ENCODE assay signal across 1 cellular context in the genomic region with DNA sequence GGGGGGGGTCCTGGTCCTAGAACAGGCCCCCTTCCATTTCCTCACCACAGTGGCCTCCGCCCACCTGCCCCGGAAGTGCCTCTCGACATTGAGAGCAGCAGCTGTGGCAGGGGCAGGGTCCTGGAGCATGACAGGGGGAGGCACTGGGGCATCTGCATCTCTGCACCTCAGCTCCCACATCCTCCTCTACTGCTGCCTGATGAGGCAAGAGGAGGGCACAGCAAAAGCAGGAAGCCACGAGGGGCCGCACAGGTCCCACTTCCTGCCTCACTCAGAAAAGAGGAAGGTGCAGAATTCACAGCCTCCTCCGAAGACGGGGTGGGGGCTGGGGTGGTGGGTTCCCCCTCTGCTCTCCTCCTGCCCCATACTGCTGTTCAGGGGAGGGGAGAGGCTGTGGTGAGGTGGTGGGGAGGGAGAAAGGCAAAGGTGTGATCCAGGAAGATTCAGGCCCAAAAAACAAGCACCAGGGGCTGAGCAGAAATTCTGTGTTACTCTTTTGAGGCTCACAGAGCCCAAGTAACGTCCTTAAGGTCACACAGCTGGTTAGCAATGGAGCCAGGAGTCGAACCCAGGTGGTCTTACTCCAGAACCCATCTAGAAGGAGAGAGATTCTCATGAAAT.
TF ChIP-seq lines count a peak whose summit lies in the region.

No MANE protein-coding gene starts in this region.

TF ChIP-seq in GM12878, 131 proteins besides CTCF, POLR2A, EP300 and RAD21 (continues in another document):
- TF ChIP-seq, protein P1, sequence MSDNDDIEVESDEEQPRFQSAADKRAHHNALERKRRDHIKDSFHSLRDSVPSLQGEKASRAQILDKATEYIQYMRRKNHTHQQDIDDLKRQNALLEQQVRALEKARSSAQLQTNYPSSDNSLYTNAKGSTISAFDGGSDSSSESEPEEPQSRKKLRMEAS (IDR thresholded peaks at IDR 0.05; ENCODE audit: low read depth, low read length): peak; percentile 81; the same call in 1 of the 2 replicates
- TF ChIP-seq EGR1 (IDR thresholded peaks at IDR 0.05; ENCODE audit: borderline replicate concordance in 1 of 2, low read depth in 2 of 2, low read length in 2 of 2): peak in 1 of 2 experiments; percentile 75; a peak in 2 of 3 replicates
- TF ChIP-seq MYB (IDR thresholded peaks at IDR 0.05; ENCODE audit: borderline replicate concordance, low read depth, low read length): no peak
- peak; percentile 73; the same call in 1 of the 2 replicates for TF ChIP-seq MEF2A (IDR thresholded peaks at IDR 0.05; ENCODE audit: insufficient read depth, low read depth, low read length)
- TF ChIP-seq, protein P2, sequence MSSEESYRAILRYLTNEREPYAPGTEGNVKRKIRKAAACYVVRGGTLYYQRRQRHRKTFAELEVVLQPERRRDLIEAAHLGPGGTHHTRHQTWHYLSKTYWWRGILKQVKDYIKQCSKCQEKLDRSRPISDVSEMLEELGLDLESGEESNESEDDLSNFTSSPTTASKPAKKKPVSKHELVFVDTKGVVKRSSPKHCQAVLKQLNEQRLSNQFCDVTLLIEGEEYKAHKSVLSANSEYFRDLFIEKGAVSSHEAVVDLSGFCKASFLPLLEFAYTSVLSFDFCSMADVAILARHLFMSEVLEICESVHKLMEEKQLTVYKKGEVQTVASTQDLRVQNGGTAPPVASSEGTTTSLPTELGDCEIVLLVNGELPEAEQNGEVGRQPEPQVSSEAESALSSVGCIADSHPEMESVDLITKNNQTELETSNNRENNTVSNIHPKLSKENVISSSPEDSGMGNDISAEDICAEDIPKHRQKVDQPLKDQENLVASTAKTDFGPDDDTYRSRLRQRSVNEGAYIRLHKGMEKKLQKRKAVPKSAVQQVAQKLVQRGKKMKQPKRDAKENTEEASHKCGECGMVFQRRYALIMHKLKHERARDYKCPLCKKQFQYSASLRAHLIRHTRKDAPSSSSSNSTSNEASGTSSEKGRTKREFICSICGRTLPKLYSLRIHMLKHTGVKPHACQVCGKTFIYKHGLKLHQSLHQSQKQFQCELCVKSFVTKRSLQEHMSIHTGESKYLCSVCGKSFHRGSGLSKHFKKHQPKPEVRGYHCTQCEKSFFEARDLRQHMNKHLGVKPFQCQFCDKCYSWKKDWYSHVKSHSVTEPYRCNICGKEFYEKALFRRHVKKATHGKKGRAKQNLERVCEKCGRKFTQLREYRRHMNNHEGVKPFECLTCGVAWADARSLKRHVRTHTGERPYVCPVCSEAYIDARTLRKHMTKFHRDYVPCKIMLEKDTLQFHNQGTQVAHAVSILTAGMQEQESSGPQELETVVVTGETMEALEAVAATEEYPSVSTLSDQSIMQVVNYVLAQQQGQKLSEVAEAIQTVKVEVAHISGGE (CRISPR knock-in tag; IDR thresholded peaks at IDR 0.05): 0 out of 2 replicates have a peak, but pooled peaks have one; percentile 38
- TF ChIP-seq BHLHE40 (IDR thresholded peaks at IDR 0.05; ENCODE audit: borderline replicate concordance in 1 of 2, low read depth in 2 of 2, low read length in 1 of 2): peak; percentile 71 to 75; a peak in 3 of 4 replicates
- TF ChIP-seq POU2F2 (IDR thresholded peaks at IDR 0.05; ENCODE audit: borderline replicate concordance, low read depth, low read length): peak; percentile 75; the same call in 2 of the 3 replicates
- peak; percentile 85 for TF ChIP-seq CHD2 (IDR thresholded peaks at IDR 0.05; ENCODE audit: borderline replicate concordance, low read depth, low read length)
- TF ChIP-seq DPF2 (IDR thresholded peaks at IDR 0.05): peak; percentile 90
- TF ChIP-seq, protein P3, sequence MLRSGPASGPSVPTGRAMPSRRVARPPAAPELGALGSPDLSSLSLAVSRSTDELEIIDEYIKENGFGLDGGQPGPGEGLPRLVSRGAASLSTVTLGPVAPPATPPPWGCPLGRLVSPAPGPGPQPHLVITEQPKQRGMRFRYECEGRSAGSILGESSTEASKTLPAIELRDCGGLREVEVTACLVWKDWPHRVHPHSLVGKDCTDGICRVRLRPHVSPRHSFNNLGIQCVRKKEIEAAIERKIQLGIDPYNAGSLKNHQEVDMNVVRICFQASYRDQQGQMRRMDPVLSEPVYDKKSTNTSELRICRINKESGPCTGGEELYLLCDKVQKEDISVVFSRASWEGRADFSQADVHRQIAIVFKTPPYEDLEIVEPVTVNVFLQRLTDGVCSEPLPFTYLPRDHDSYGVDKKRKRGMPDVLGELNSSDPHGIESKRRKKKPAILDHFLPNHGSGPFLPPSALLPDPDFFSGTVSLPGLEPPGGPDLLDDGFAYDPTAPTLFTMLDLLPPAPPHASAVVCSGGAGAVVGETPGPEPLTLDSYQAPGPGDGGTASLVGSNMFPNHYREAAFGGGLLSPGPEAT (IDR thresholded peaks at IDR 0.05; ENCODE audit: low read depth): peak; percentile 73
- no peak; the same call in 1 of the 2 replicates for TF ChIP-seq POLR2AphosphoS2 (IDR thresholded peaks at IDR 0.05; ENCODE audit: low read depth, low read length)
- TF ChIP-seq CBFB (IDR thresholded peaks at IDR 0.05; ENCODE audit: low read depth): peak; percentile 79
- peak; percentile 36 for TF ChIP-seq RELA (IDR thresholded peaks at IDR 0.05; ENCODE audit: borderline replicate concordance, partially characterized antibody)
- TF ChIP-seq MXI1 (IDR thresholded peaks at IDR 0.05; ENCODE audit: low read depth, low read length): peak; percentile 82
- TF ChIP-seq, protein P4, sequence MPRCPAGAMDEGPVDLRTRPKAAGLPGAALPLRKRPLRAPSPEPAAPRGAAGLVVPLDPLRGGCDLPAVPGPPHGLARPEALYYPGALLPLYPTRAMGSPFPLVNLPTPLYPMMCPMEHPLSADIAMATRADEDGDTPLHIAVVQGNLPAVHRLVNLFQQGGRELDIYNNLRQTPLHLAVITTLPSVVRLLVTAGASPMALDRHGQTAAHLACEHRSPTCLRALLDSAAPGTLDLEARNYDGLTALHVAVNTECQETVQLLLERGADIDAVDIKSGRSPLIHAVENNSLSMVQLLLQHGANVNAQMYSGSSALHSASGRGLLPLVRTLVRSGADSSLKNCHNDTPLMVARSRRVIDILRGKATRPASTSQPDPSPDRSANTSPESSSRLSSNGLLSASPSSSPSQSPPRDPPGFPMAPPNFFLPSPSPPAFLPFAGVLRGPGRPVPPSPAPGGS (IDR thresholded peaks at IDR 0.05; ENCODE audit: borderline replicate concordance, insufficient read depth, low read depth, low read length, poor library complexity, severe bottlenecking): peak; percentile 85
- 0 out of 2 replicates have a peak, but pooled peaks have one; percentile 40 for TF ChIP-seq ZNF24 (IDR thresholded peaks at IDR 0.05)
- peak; percentile 55 for TF ChIP-seq ATF7 (IDR thresholded peaks at IDR 0.05; ENCODE audit: low read depth)
- peak in 1 of 2 experiments; percentile 56; a peak in 1 of 4 replicates for TF ChIP-seq SRF (IDR thresholded peaks at IDR 0.05; ENCODE audit: low read depth in 2 of 2, low read length in 2 of 2)
- peak; percentile 83 for TF ChIP-seq GATAD2B (conservative IDR thresholded peaks at IDR 0.05; ENCODE audit: low read depth)
- no peak for TF ChIP-seq BRCA1 (IDR thresholded peaks at IDR 0.05; ENCODE audit: low read depth, low read length)
- TF ChIP-seq MTA2 (IDR thresholded peaks at IDR 0.05; ENCODE audit: low read depth): peak; percentile 79
- TF ChIP-seq, protein P5, sequence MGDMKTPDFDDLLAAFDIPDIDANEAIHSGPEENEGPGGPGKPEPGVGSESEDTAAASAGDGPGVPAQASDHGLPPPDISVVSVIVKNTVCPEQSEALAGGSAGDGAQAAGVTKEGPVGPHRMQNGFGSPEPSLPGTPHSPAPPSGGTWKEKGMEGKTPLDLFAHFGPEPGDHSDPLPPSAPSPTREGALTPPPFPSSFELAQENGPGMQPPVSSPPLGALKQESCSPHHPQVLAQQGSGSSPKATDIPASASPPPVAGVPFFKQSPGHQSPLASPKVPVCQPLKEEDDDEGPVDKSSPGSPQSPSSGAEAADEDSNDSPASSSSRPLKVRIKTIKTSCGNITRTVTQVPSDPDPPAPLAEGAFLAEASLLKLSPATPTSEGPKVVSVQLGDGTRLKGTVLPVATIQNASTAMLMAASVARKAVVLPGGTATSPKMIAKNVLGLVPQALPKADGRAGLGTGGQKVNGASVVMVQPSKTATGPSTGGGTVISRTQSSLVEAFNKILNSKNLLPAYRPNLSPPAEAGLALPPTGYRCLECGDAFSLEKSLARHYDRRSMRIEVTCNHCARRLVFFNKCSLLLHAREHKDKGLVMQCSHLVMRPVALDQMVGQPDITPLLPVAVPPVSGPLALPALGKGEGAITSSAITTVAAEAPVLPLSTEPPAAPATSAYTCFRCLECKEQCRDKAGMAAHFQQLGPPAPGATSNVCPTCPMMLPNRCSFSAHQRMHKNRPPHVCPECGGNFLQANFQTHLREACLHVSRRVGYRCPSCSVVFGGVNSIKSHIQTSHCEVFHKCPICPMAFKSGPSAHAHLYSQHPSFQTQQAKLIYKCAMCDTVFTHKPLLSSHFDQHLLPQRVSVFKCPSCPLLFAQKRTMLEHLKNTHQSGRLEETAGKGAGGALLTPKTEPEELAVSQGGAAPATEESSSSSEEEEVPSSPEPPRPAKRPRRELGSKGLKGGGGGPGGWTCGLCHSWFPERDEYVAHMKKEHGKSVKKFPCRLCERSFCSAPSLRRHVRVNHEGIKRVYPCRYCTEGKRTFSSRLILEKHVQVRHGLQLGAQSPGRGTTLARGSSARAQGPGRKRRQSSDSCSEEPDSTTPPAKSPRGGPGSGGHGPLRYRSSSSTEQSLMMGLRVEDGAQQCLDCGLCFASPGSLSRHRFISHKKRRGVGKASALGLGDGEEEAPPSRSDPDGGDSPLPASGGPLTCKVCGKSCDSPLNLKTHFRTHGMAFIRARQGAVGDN (IDR thresholded peaks at IDR 0.05): peak; percentile 99
- TF ChIP-seq, protein P6, sequence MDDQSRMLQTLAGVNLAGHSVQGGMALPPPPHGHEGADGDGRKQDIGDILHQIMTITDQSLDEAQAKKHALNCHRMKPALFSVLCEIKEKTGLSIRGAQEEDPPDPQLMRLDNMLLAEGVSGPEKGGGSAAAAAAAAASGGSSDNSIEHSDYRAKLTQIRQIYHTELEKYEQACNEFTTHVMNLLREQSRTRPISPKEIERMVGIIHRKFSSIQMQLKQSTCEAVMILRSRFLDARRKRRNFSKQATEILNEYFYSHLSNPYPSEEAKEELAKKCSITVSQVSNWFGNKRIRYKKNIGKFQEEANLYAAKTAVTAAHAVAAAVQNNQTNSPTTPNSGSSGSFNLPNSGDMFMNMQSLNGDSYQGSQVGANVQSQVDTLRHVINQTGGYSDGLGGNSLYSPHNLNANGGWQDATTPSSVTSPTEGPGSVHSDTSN (IDR thresholded peaks at IDR 0.05; ENCODE audit: insufficient replicate concordance, low read depth, low read length): peak; percentile 6
- peak; percentile 85 for TF ChIP-seq HDGF (IDR thresholded peaks at IDR 0.05)
- TF ChIP-seq SPI1 (IDR thresholded peaks at IDR 0.05; ENCODE audit: borderline replicate concordance, insufficient read depth, low read depth, low read length): peak; percentile 93
- no peak for TF ChIP-seq SIN3A (IDR thresholded peaks at IDR 0.05; ENCODE audit: low read depth, low read length)
- peak; percentile 16; the same call in 1 of the 2 replicates for TF ChIP-seq RAD51 (IDR thresholded peaks at IDR 0.05)
- TF ChIP-seq POLR2AphosphoS5 (IDR thresholded peaks at IDR 0.05; ENCODE audit: low read length): peak; percentile 69; the same call in 1 of the 2 replicates
- TF ChIP-seq, protein P7, sequence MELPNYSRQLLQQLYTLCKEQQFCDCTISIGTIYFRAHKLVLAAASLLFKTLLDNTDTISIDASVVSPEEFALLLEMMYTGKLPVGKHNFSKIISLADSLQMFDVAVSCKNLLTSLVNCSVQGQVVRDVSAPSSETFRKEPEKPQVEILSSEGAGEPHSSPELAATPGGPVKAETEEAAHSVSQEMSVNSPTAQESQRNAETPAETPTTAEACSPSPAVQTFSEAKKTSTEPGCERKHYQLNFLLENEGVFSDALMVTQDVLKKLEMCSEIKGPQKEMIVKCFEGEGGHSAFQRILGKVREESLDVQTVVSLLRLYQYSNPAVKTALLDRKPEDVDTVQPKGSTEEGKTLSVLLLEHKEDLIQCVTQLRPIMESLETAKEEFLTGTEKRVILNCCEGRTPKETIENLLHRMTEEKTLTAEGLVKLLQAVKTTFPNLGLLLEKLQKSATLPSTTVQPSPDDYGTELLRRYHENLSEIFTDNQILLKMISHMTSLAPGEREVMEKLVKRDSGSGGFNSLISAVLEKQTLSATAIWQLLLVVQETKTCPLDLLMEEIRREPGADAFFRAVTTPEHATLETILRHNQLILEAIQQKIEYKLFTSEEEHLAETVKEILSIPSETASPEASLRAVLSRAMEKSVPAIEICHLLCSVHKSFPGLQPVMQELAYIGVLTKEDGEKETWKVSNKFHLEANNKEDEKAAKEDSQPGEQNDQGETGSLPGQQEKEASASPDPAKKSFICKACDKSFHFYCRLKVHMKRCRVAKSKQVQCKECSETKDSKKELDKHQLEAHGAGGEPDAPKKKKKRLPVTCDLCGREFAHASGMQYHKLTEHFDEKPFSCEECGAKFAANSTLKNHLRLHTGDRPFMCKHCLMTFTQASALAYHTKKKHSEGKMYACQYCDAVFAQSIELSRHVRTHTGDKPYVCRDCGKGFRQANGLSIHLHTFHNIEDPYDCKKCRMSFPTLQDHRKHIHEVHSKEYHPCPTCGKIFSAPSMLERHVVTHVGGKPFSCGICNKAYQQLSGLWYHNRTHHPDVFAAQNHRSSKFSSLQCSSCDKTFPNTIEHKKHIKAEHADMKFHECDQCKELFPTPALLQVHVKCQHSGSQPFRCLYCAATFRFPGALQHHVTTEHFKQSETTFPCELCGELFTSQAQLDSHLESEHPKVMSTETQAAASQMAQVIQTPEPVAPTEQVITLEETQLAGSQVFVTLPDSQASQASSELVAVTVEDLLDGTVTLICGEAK (IDR thresholded peaks at IDR 0.05; ENCODE audit: borderline replicate concordance): peak; percentile 80; the same call in 1 of the 2 replicates
- peak; percentile 93 for TF ChIP-seq IKZF1 (conservative IDR thresholded peaks at IDR 0.05)
- TF ChIP-seq ZNF622 (IDR thresholded peaks at IDR 0.05): no peak
- TF ChIP-seq IRF4 (IDR thresholded peaks at IDR 0.05; ENCODE audit: low read depth, low read length): peak; percentile 65
- TF ChIP-seq, protein P8, sequence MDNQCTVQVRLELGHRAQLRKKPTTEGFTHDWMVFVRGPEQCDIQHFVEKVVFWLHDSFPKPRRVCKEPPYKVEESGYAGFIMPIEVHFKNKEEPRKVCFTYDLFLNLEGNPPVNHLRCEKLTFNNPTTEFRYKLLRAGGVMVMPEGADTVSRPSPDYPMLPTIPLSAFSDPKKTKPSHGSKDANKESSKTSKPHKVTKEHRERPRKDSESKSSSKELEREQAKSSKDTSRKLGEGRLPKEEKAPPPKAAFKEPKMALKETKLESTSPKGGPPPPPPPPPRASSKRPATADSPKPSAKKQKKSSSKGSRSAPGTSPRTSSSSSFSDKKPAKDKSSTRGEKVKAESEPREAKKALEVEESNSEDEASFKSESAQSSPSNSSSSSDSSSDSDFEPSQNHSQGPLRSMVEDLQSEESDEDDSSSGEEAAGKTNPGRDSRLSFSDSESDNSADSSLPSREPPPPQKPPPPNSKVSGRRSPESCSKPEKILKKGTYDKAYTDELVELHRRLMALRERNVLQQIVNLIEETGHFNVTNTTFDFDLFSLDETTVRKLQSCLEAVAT (IDR thresholded peaks at IDR 0.05): peak; percentile 92
- TF ChIP-seq TBL1XR1 (IDR thresholded peaks at IDR 0.05; ENCODE audit: low read depth, low read length): peak; percentile 59; the same call in 1 of the 2 replicates
